1 cellular context compared by ENCODE assay signal in the genomic region with DNA sequence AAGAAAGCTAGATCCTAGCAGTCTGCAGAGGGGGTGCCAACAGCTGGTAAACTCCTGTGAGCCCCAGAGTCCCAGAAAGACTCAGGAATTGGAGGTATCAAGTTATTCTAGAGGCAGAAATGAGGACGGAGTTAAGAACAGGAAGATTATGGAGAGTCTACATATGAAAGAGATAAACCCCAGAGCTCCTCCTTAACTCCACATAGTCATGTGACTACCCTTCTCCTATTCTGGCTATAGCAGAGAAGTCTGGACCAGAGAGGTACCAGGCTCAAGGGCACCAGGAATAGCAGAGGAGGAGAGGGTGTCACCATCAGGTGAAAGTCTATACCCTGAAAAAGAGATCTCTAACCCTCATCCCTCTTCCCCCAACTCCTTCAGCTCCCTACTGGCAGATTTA.
TF ChIP-seq lines count a peak whose summit lies in the region.

No MANE protein-coding gene starts in this region.

TF ChIP-seq in GM23338, 12 proteins besides CTCF, POLR2A, EP300 and RAD21 (continued from another document):
- TF ChIP-seq, protein P1, sequence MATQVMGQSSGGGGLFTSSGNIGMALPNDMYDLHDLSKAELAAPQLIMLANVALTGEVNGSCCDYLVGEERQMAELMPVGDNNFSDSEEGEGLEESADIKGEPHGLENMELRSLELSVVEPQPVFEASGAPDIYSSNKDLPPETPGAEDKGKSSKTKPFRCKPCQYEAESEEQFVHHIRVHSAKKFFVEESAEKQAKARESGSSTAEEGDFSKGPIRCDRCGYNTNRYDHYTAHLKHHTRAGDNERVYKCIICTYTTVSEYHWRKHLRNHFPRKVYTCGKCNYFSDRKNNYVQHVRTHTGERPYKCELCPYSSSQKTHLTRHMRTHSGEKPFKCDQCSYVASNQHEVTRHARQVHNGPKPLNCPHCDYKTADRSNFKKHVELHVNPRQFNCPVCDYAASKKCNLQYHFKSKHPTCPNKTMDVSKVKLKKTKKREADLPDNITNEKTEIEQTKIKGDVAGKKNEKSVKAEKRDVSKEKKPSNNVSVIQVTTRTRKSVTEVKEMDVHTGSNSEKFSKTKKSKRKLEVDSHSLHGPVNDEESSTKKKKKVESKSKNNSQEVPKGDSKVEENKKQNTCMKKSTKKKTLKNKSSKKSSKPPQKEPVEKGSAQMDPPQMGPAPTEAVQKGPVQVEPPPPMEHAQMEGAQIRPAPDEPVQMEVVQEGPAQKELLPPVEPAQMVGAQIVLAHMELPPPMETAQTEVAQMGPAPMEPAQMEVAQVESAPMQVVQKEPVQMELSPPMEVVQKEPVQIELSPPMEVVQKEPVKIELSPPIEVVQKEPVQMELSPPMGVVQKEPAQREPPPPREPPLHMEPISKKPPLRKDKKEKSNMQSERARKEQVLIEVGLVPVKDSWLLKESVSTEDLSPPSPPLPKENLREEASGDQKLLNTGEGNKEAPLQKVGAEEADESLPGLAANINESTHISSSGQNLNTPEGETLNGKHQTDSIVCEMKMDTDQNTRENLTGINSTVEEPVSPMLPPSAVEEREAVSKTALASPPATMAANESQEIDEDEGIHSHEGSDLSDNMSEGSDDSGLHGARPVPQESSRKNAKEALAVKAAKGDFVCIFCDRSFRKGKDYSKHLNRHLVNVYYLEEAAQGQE (IDR thresholded peaks at IDR 0.05; ENCODE audit: unreplicated experiment): no peak
